21 cellular contexts compared by ENCODE assay signal in genomic region chr13:102294407-102295018, GRCh38.
"Had no signal": no experiment of that assay in that cellular context is flagged by ENCODE, and none has a peak within 500 bp of the region (broad histone marks: within the 10 kb centered on the region; RNA-seq: fewer than 3 reads in every experiment).

No MANE protein-coding gene starts in this region.

- H3K36me3 ChIP-seq: breast epithelium, SJCRH30 had no signal

- H3K36me3 Mint-ChIP-seq: activated naive CD8-positive, alpha-beta T cell treated with anti-CD3 and anti-CD28 coated beads, Interleukin-2, amount 10 ng/mL, durations not matched to agents 7 days and 5 days had no signal

- H3K4me1 ChIP-seq: breast epithelium, SJCRH30 had no signal

- H3K4me3 Mint-ChIP-seq: activated CD8-positive, alpha-beta T cell treated with anti-CD3 and anti-CD28 coated beads for 36 hours; activated naive CD8-positive, alpha-beta T cell treated with anti-CD3 and anti-CD28 coated beads, Interleukin-2, amount 10 ng/mL, durations not matched to agents 7 days and 5 days; activated T-cell treated with anti-CD3 and anti-CD28 coated beads, Interleukin-2, amount 50 U/mL, for 72 hours had no signal

- H3K27me3 Mint-ChIP-seq: activated naive CD8-positive, alpha-beta T cell treated with anti-CD3 and anti-CD28 coated beads, Interleukin-2, amount 10 ng/mL, durations not matched to agents 7 days and 5 days had no signal

- H3K27ac Mint-ChIP-seq: activated CD8-positive, alpha-beta T cell treated with anti-CD3 and anti-CD28 coated beads for 36 hours; activated naive CD8-positive, alpha-beta T cell treated with anti-CD3 and anti-CD28 coated beads, Interleukin-2, amount 10 ng/mL, durations not matched to agents 7 days and 5 days; activated T-cell treated with anti-CD3 and anti-CD28 coated beads, Interleukin-2, amount 50 U/mL, for 72 hours; activated T-helper 2 cell treated with anti-CD3 and anti-CD28 coated beads, Interferon-gamma antibody, Interleukin-2, Interleukin-4, amounts not matched to agents 10 μg/mL and 5 μg/mL and 100 μg/mL, durations not matched to agents 14 hours and 24 hours and 36 hours had no signal

- DNase-seq: activated CD4-positive, alpha-beta T cell treated with anti-CD3 and anti-CD28 coated beads for 4 hours; activated CD8-positive, alpha-beta memory T cell treated with anti-CD3 and anti-CD28 coated beads, Interleukin-2, amount 50 U/mL, for 4 hours; activated CD8-positive, alpha-beta T cell treated with anti-CD3 and anti-CD28 coated beads for 36 hours; activated gamma-delta T cell treated with Interleukin-2 at 50 U/mL for 16 hours; activated naive CD4-positive, alpha-beta T cell treated with anti-CD3 and anti-CD28 coated beads, Interleukin-2, amount 50 U/mL, for 16 hours; activated naive CD8-positive, alpha-beta T cell treated with anti-CD3 and anti-CD28 coated beads, Interleukin-2, amount 10 ng/mL, durations not matched to agents 7 days and 5 days; activated T-cell treated with anti-CD3 and anti-CD28 coated beads, Interleukin-2, amount 50 U/mL, for 72 hours; aorta; NCI-H1417 treated with DMSO at 0.1 percent for 48 hours; NCI-H2029; NCI-H510A treated with DMSO at 0.1 percent for 48 hours; NK-92 treated with Interleukin-12 subunit alpha and Interleukin-12 subunit beta, amount 100 ng/mL, for 24 hours; OCI-M1; RPMI8226; SJCRH30; SK-N-SH had no signal

- H3K27ac ChIP-seq: breast epithelium, KMS-11, SJCRH30 had no signal

- ATAC-seq: activated CD4-positive, CD25-positive, alpha-beta regulatory T cell treated with anti-CD3 and anti-CD28 coated beads, Interleukin-2, amount 50 U/mL, for 24 hours; activated CD8-positive, alpha-beta T cell treated with anti-CD3 and anti-CD28 coated beads for 36 hours; activated T-cell treated with anti-CD3 and anti-CD28 coated beads, Interleukin-2, amount 50 U/mL, for 72 hours; Panc1 had no signal

- H3K4me3 ChIP-seq: breast epithelium, SJCRH30 had no signal

- H3K9me2 ChIP-seq: SK-N-SH had no signal

- H3K9me3 Mint-ChIP-seq: activated CD8-positive, alpha-beta T cell treated with anti-CD3 and anti-CD28 coated beads for 36 hours; activated naive CD8-positive, alpha-beta T cell treated with anti-CD3 and anti-CD28 coated beads, Interleukin-2, amount 10 ng/mL, durations not matched to agents 7 days and 5 days; activated T-cell treated with anti-CD3 and anti-CD28 coated beads, Interleukin-2, amount 50 U/mL, for 72 hours; activated T-helper 2 cell treated with anti-CD3 and anti-CD28 coated beads, Interferon-gamma antibody, Interleukin-2, Interleukin-4, amounts not matched to agents 10 μg/mL and 5 μg/mL and 100 μg/mL, durations not matched to agents 14 hours and 24 hours and 36 hours had no signal

- H3K4me1 Mint-ChIP-seq: activated naive CD8-positive, alpha-beta T cell treated with anti-CD3 and anti-CD28 coated beads, Interleukin-2, amount 10 ng/mL, durations not matched to agents 7 days and 5 days had no signal

- H3K4me2 ChIP-seq: KMS-11, SK-N-SH had no signal

- H3K9me3 ChIP-seq: breast epithelium, SJCRH30, SK-N-SH had no signal

- H3K27me3 ChIP-seq: breast epithelium, SJCRH30 had no signal
